Comparison of ENCODE assay signal across 8 cellular contexts in genomic region chr13:37074703-37075102, GRCh38. TPM values are rescaled to one million over a fixed set of nuclear protein-coding genes. Genes with fewer than 3 reads are reported as not detected.
A peak's percentile ranks its signal among the peaks of the same experiment; 100 is the strongest.
DNase-seq lines count a peak whose midpoint lies in the region; ATAC-seq and FAIRE-seq lines count a peak whose summit lies in the region.

No MANE protein-coding gene starts in this region.

- H3K9me3 Mint-ChIP-seq in activated CD4-positive, alpha-beta memory T cell treated with anti-CD3 and anti-CD28 coated beads, Interleukin-2, amount 10 ng/mL, durations not matched to agents 7 days and 5 days = no peaks in the 10 kb centered on the region
- no peaks in the 10 kb centered on the region for H3K9me3 Mint-ChIP-seq in activated CD4-positive, alpha-beta T cell treated with anti-CD3 and anti-CD28 coated beads for 36 hours (ENCODE audit: low read depth)
- H3K9me3 Mint-ChIP-seq in stimulated activated naive CD8-positive, alpha-beta T cell treated with anti-CD3 and anti-CD28 coated beads, Interleukin-15, amount 100 ng/mL, for 72 hours = no peaks in the 10 kb centered on the region

- no peak for ATAC-seq in esophagus mucosa
- no peak for ATAC-seq in activated CD4-positive, alpha-beta T cell treated with anti-CD3 and anti-CD28 coated beads for 36 hours
- no peak for ATAC-seq in stimulated activated naive CD8-positive, alpha-beta T cell treated with anti-CD3 and anti-CD28 coated beads, Interleukin-15, amount 100 ng/mL, for 72 hours

- DNase-seq in COLO829 (ENCODE audit: low spot score) (peak; percentile 18), HTR-8/SVneo (ENCODE audit: insufficient read length, low spot score) (peak; percentile 19), SW 1271 (lab: John Stamatoyannopoulos, UW) (peak; percentile 2 to 52), inferior parietal cortex (ENCODE audit: extremely low spot score) (peak; percentile 38)
- DNase-seq in activated CD4-positive, alpha-beta memory T cell treated with anti-CD3 and anti-CD28 coated beads, Interleukin-2, amount 10 ng/mL, durations not matched to agents 7 days and 5 days = no peak
- no peak for DNase-seq in activated CD4-positive, alpha-beta T cell treated with anti-CD3 and anti-CD28 coated beads for 36 hours
- no peak for DNase-seq in stimulated activated naive CD8-positive, alpha-beta T cell treated with anti-CD3 and anti-CD28 coated beads, Interleukin-15, amount 100 ng/mL, for 72 hours

- no peaks in the 10 kb centered on the region for H3K4me1 Mint-ChIP-seq in activated CD4-positive, alpha-beta memory T cell treated with anti-CD3 and anti-CD28 coated beads, Interleukin-2, amount 10 ng/mL, durations not matched to agents 7 days and 5 days
- no peaks in the 10 kb centered on the region for H3K4me1 Mint-ChIP-seq in activated CD4-positive, alpha-beta T cell treated with anti-CD3 and anti-CD28 coated beads for 36 hours
- no peaks in the 10 kb centered on the region for H3K4me1 Mint-ChIP-seq in stimulated activated naive CD8-positive, alpha-beta T cell treated with anti-CD3 and anti-CD28 coated beads, Interleukin-15, amount 100 ng/mL, for 72 hours

- no peak for FAIRE-seq in HTR-8/SVneo (lab: Jason Lieb, UNC)

- H3K27me3 Mint-ChIP-seq in activated CD4-positive, alpha-beta memory T cell treated with anti-CD3 and anti-CD28 coated beads, Interleukin-2, amount 10 ng/mL, durations not matched to agents 7 days and 5 days = no peaks in the 10 kb centered on the region
- H3K27me3 Mint-ChIP-seq in activated CD4-positive, alpha-beta T cell treated with anti-CD3 and anti-CD28 coated beads for 36 hours = no peaks in the 10 kb centered on the region
- no peaks in the 10 kb centered on the region for H3K27me3 Mint-ChIP-seq in stimulated activated naive CD8-positive, alpha-beta T cell treated with anti-CD3 and anti-CD28 coated beads, Interleukin-15, amount 100 ng/mL, for 72 hours

- H3K36me3 Mint-ChIP-seq in activated CD4-positive, alpha-beta memory T cell treated with anti-CD3 and anti-CD28 coated beads, Interleukin-2, amount 10 ng/mL, durations not matched to agents 7 days and 5 days (ENCODE audit: low read depth) = no peaks in the 10 kb centered on the region
- no peaks in the 10 kb centered on the region for H3K36me3 Mint-ChIP-seq in activated CD4-positive, alpha-beta T cell treated with anti-CD3 and anti-CD28 coated beads for 36 hours (ENCODE audit: low read depth)

- CTCF ChIA-PET in activated CD4-positive, alpha-beta memory T cell treated with anti-CD3 and anti-CD28 coated beads, Interleukin-2, amount 10 ng/mL, durations not matched to agents 7 days and 5 days (lab: Charles Lee) = no interaction called here
- CTCF ChIA-PET in activated CD4-positive, alpha-beta T cell treated with anti-CD3 and anti-CD28 coated beads for 36 hours (lab: Charles Lee) = interaction anchor here (1.9 kb wide), 1 partner anchor 12 kb away, joined by 5 read pairs; no protein-coding TSS in a partner anchor

- H3K4me3 Mint-ChIP-seq in activated CD4-positive, alpha-beta memory T cell treated with anti-CD3 and anti-CD28 coated beads, Interleukin-2, amount 10 ng/mL, durations not matched to agents 7 days and 5 days = no peak overlapping the region
- H3K4me3 Mint-ChIP-seq in activated CD4-positive, alpha-beta T cell treated with anti-CD3 and anti-CD28 coated beads for 36 hours = no peak overlapping the region
- H3K4me3 Mint-ChIP-seq in stimulated activated naive CD8-positive, alpha-beta T cell treated with anti-CD3 and anti-CD28 coated beads, Interleukin-15, amount 100 ng/mL, for 72 hours = no peak overlapping the region

- intact Hi-C loops in activated CD4-positive, alpha-beta T cell treated with anti-CD3 and anti-CD28 coated beads for 36 hours (cut with DNase I, micrococcal nuclease) = loop anchor here in 1 of 2 experiments (2.0 to 10.0 kb wide), 4 partner anchors 530 to 1843 kb away; no protein-coding TSS in a partner anchor

- H3K27ac Mint-ChIP-seq in activated CD4-positive, alpha-beta memory T cell treated with anti-CD3 and anti-CD28 coated beads, Interleukin-2, amount 10 ng/mL, durations not matched to agents 7 days and 5 days = no peak overlapping the region
- H3K27ac Mint-ChIP-seq in activated CD4-positive, alpha-beta T cell treated with anti-CD3 and anti-CD28 coated beads for 36 hours = no peak overlapping the region
- no peak overlapping the region for H3K27ac Mint-ChIP-seq in stimulated activated naive CD8-positive, alpha-beta T cell treated with anti-CD3 and anti-CD28 coated beads, Interleukin-15, amount 100 ng/mL, for 72 hours

- POLR2A ChIA-PET in activated CD4-positive, alpha-beta memory T cell treated with anti-CD3 and anti-CD28 coated beads, Interleukin-2, amount 10 ng/mL, durations not matched to agents 7 days and 5 days (lab: Charles Lee) = no interaction called here
- POLR2A ChIA-PET in activated CD4-positive, alpha-beta T cell treated with anti-CD3 and anti-CD28 coated beads for 36 hours (lab: Charles Lee) = no interaction called here

RNA-seq across cellular contexts. Expression of gene SUPT20H, which starts 15.2 kb away (rescaled TPM):
- total RNA-seq in esophagus mucosa = 27.1 TPM
- total RNA-seq in activated CD4-positive, alpha-beta memory T cell treated with anti-CD3 and anti-CD28 coated beads, Interleukin-2, amount 10 ng/mL, durations not matched to agents 7 days and 5 days = 10 to 100 TPM; 70.7 to 70.9 TPM
- 10 to 100 TPM; 67.2 to 69.4 TPM for total RNA-seq in activated CD4-positive, alpha-beta T cell treated with anti-CD3 and anti-CD28 coated beads for 36 hours

RNA-seq across cellular contexts. Expression of gene CSNK1A1L, which starts 30.8 kb away (rescaled TPM):
- not detected for total RNA-seq in esophagus mucosa
- total RNA-seq in activated CD4-positive, alpha-beta memory T cell treated with anti-CD3 and anti-CD28 coated beads, Interleukin-2, amount 10 ng/mL, durations not matched to agents 7 days and 5 days = not detected
- total RNA-seq in activated CD4-positive, alpha-beta T cell treated with anti-CD3 and anti-CD28 coated beads for 36 hours = not detected

Comparison
In these comparisons a context has a peak if more than half of its experiments do, and no peak if none do; other contexts are left out.
1. DNase-seq: peak in COLO829 (single experiment), HTR-8/SVneo (single experiment), SW 1271 (2 of 2) and inferior parietal cortex (single experiment); none in activated CD4-positive, alpha-beta memory T cell treated with anti-CD3 and anti-CD28 coated beads, Interleukin-2, amount 10 ng/mL, durations not matched to agents 7 days and 5 days (single experiment), activated CD4-positive, alpha-beta T cell treated with anti-CD3 and anti-CD28 coated beads for 36 hours (single experiment) and stimulated activated naive CD8-positive, alpha-beta T cell treated with anti-CD3 and anti-CD28 coated beads, Interleukin-15, amount 100 ng/mL, for 72 hours (0 of 2).